In genomic region chrX:92283298-92283697, GRCh38 we compare ENCODE assay signal across 28 cellular contexts.
"Had no signal": no experiment of that assay in that cellular context is flagged by ENCODE, and none has a peak within 500 bp of the region (broad histone marks: within the 10 kb centered on the region; RNA-seq: fewer than 3 reads in every experiment).

No MANE protein-coding gene starts in this region.

- H3K27ac ChIP-seq: neural progenitor cell, ovary, parathyroid adenoma, psoas muscle, skin epidermis, spleen, suprapubic skin, testis, tibial artery, transverse colon, upper lobe of right lung, uterus had no signal

- H3K36me3 ChIP-seq: neural progenitor cell, ovary, spleen, suprapubic skin, tibial artery, transverse colon, upper lobe of right lung, uterus had no signal

- H3K4me3 ChIP-seq: neural progenitor cell, ovary, psoas muscle, skin epidermis, smooth muscle cell, spleen, suprapubic skin, testis, tibial artery, transverse colon, upper lobe of right lung, uterus had no signal

- H3K9ac ChIP-seq: neural progenitor cell, parathyroid adenoma had no signal

- H3K4me1 ChIP-seq: neural progenitor cell, parathyroid adenoma, psoas muscle, spleen, suprapubic skin, testis, tibial artery, transverse colon, upper lobe of right lung, uterus had no signal

- H3K4me2 ChIP-seq: neural progenitor cell, smooth muscle cell had no signal

- ATAC-seq: naive thymus-derived CD8-positive, alpha-beta T cell; psoas muscle; right cardiac atrium; sciatic nerve; stimulated activated memory B cell treated with anti-CD40 and anti-IgM and Interleukin-4, amounts not matched to agents 10 μg/mL and 1 μg/mL and 100 μg/mL, for 72 hours; stimulated activated naive CD8-positive, alpha-beta T cell treated with anti-CD3 and anti-CD28 coated beads, Interleukin-15, amount 100 ng/mL, for 72 hours; stimulated activated naive CD8-positive, alpha-beta T cell treated with anti-CD3 and anti-CD28 coated beads, Interleukin-15, Interleukin-2, amounts not matched to agents 100 U/mL and 50 U/mL, for 24 hours; upper lobe of right lung had no signal

- H2AFZ ChIP-seq: neural progenitor cell, parathyroid adenoma had no signal

- H3K9me3 ChIP-seq: ovary, psoas muscle, spleen, suprapubic skin, testis, tibial artery, transverse colon, upper lobe of right lung, uterus had no signal

- H3K79me2 ChIP-seq: parathyroid adenoma had no signal

- H3K27me3 ChIP-seq: neural progenitor cell, ovary, spleen, suprapubic skin, testis, tibial artery, transverse colon, upper lobe of right lung, uterus had no signal

- DNase-seq: naive thymus-derived CD8-positive, alpha-beta T cell; occipital lobe; ovary; posterior cingulate gyrus; psoas muscle; right cardiac atrium; spleen; stimulated activated CD4-positive, alpha-beta T cell treated with anti-CD3 and anti-CD28 coated beads, Interleukin-12 subunit alpha, Interleukin-12 subunit beta, amount 100 ng/mL, for 4 hours; stimulated activated CD4-positive, alpha-beta T cell treated with anti-CD3 and anti-CD28 coated beads, Interleukin-1b, Interleukin-23, amount 100 ng/mL, for 48 hours; stimulated activated CD4-positive, alpha-beta T cell treated with anti-CD3 and anti-CD28 coated beads, Interleukin-4, amount 100 ng/mL, for 1 hour; stimulated activated CD4-positive, alpha-beta T cell treated with anti-CD3 and anti-CD28 coated beads, Interleukin-4, amount 100 ng/mL, for 4 hours; stimulated activated CD8-positive, alpha-beta memory T cell treated with anti-CD3 and anti-CD28 coated beads, Interleukin-4, amount 100 ng/mL, for 48 hours; stimulated activated naive CD4-positive, alpha-beta T cell; stimulated activated naive CD8-positive, alpha-beta T cell treated with anti-CD3 and anti-CD28 coated beads, Interleukin-15, amount 100 ng/mL, for 72 hours; stimulated activated naive CD8-positive, alpha-beta T cell treated with anti-CD3 and anti-CD28 coated beads, Interleukin-15, Interleukin-2, amounts not matched to agents 100 U/mL and 50 U/mL, for 24 hours; substantia nigra; testis; tibial artery; transverse colon; upper lobe of right lung; uterus had no signal
